13 cellular contexts compared by ENCODE assay signal in genomic region chr17:3917391-3917931, GRCh38. TPM values are rescaled to one million over a fixed set of nuclear protein-coding genes. Genes with fewer than 3 reads are reported as not detected.
DNase-seq lines count a peak whose midpoint lies in the region; ATAC-seq and TF ChIP-seq lines count a peak whose summit lies in the region.
"Had no signal": no experiment of that assay in that cellular context is flagged by ENCODE, and none has a peak within 500 bp of the region (broad histone marks: within the 10 kb centered on the region; RNA-seq: fewer than 3 reads in every experiment).

No MANE protein-coding gene starts in this region.

- H3K9me3 Mint-ChIP-seq in stimulated activated memory B cell treated with anti-CD40 and anti-IgM and Interleukin-4, amounts not matched to agents 10 μg/mL and 1 μg/mL and 100 μg/mL, for 72 hours = no peaks in the 10 kb centered on the region
- H3K9me3 Mint-ChIP-seq: activated naive CD4-positive, alpha-beta T cell treated with anti-CD3 and anti-CD28 coated beads, Interleukin-2, amount 10 ng/mL, durations not matched to agents 7 days and 5 days had no signal

- H3K9me3 ChIP-seq in cardiac muscle cell (ENCODE audit: low read depth) = no peaks in the 10 kb centered on the region

- peaks cover 32% of the 10 kb centered on the region for H3K4me1 ChIP-seq in cardiac muscle cell (ENCODE audit: low read depth)

- no peaks in the 10 kb centered on the region for H3K36me3 Mint-ChIP-seq in stimulated activated memory B cell treated with anti-CD40 and anti-IgM and Interleukin-4, amounts not matched to agents 10 μg/mL and 1 μg/mL and 100 μg/mL, for 72 hours
- H3K36me3 Mint-ChIP-seq: activated naive CD4-positive, alpha-beta T cell treated with anti-CD3 and anti-CD28 coated beads, Interleukin-2, amount 10 ng/mL, durations not matched to agents 7 days and 5 days had no signal

- peak overlapping the region; percentile 91 for H3K27ac Mint-ChIP-seq in stimulated activated memory B cell treated with anti-CD40 and anti-IgM and Interleukin-4, amounts not matched to agents 10 μg/mL and 1 μg/mL and 100 μg/mL, for 72 hours
- H3K27ac Mint-ChIP-seq: activated naive CD4-positive, alpha-beta T cell treated with anti-CD3 and anti-CD28 coated beads, Interleukin-2, amount 10 ng/mL, durations not matched to agents 7 days and 5 days had no signal

- peaks cover 69% of the 10 kb centered on the region for H3K4me1 Mint-ChIP-seq in stimulated activated memory B cell treated with anti-CD40 and anti-IgM and Interleukin-4, amounts not matched to agents 10 μg/mL and 1 μg/mL and 100 μg/mL, for 72 hours

- no peaks in the 10 kb centered on the region for H3K27me3 ChIP-seq in cardiac muscle cell

- H3K27ac ChIP-seq in cardiac muscle cell = peak overlapping the region; percentile 83
- H3K27ac ChIP-seq: 22Rv1 had no signal

- no peak overlapping the region for H3K4me3 ChIP-seq in cardiac muscle cell

- ATAC-seq in stimulated activated memory B cell treated with anti-CD40 and anti-IgM and Interleukin-4, amounts not matched to agents 10 μg/mL and 1 μg/mL and 100 μg/mL, for 72 hours = no peak
- ATAC-seq in HG03520 (IDR thresholded peaks at IDR 0.05; ENCODE audit: unreplicated experiment) = no peak

- DNase-seq in DMS 273 (lab: John Stamatoyannopoulos, UW; ENCODE audit: unreplicated experiment) (peak; percentile 54), DMS 273 treated with DMSO at 0.1 percent for 48 hours (lab: John Stamatoyannopoulos, UW) (no peak), RPMI7951 (ENCODE audit: low read depth) (peak; percentile 21), cardiac muscle cell (ENCODE audit: low read depth in 1 of 2, low spot score in 1 of 2) (peak; percentile 65 to 82)
- no peak for DNase-seq in activated effector memory CD4-positive, alpha-beta T cell treated with anti-CD3 and anti-CD28 coated beads, Interleukin-2, amount 50 U/mL, for 16 hours
- DNase-seq in activated CD8-positive, alpha-beta memory T cell treated with anti-CD3 and anti-CD28 coated beads, Interleukin-2, amount 50 U/mL, for 4 hours = no peak
- DNase-seq: activated naive CD4-positive, alpha-beta T cell treated with anti-CD3 and anti-CD28 coated beads, Interleukin-2, amount 10 ng/mL, durations not matched to agents 7 days and 5 days; HCEC 1CT; SHP77 treated with DMSO at 0.1 percent for 48 hours had no signal

- no peaks in the 10 kb centered on the region for H3K36me3 ChIP-seq in cardiac muscle cell

- no peak overlapping the region for H3K4me3 Mint-ChIP-seq in stimulated activated memory B cell treated with anti-CD40 and anti-IgM and Interleukin-4, amounts not matched to agents 10 μg/mL and 1 μg/mL and 100 μg/mL, for 72 hours
- H3K4me3 Mint-ChIP-seq: activated naive CD4-positive, alpha-beta T cell treated with anti-CD3 and anti-CD28 coated beads, Interleukin-2, amount 10 ng/mL, durations not matched to agents 7 days and 5 days had no signal

- no peaks in the 10 kb centered on the region for H3K27me3 Mint-ChIP-seq in stimulated activated memory B cell treated with anti-CD40 and anti-IgM and Interleukin-4, amounts not matched to agents 10 μg/mL and 1 μg/mL and 100 μg/mL, for 72 hours

- TF ChIP-seq CTCF in cardiac muscle cell (IDR thresholded peaks at IDR 0.05; ENCODE audit: low read depth, low read length) = no peak

RNA-seq across cellular contexts. Expression of gene P2RX1, which starts 1.2 kb away (rescaled TPM):
- total RNA-seq in RPMI7951 (2014; rRNA removed; shearing (Covaris generic)) = not detected in 2 replicates
- total RNA-seq in cardiac muscle cell = 1.9 and 3.2 TPM in 2 replicates
- 1.8 and 3.6 TPM in 2 replicates for polyA plus RNA-seq in cardiac muscle cell
- total RNA-seq: renal cortical epithelial cell had no signal

RNA-seq across cellular contexts. Expression of gene CAMKK1, which starts 24.6 kb away (rescaled TPM):
- 1.2 and 2.3 TPM in 2 replicates for total RNA-seq in RPMI7951 (2014; rRNA removed; shearing (Covaris generic))
- total RNA-seq in cardiac muscle cell = 9.9 and 12.4 TPM in 2 replicates
- polyA plus RNA-seq in cardiac muscle cell = 6.5 and 7.7 TPM in 2 replicates

RNA-seq across cellular contexts. Expression of gene ATP2A3, which starts 46.8 kb away (rescaled TPM):
- total RNA-seq in RPMI7951 (2014; rRNA removed; shearing (Covaris generic)) = 0.59 and 0.96 TPM in 2 replicates
- 1.9 and 6.9 TPM in 2 replicates for total RNA-seq in cardiac muscle cell
- polyA plus RNA-seq in cardiac muscle cell = 4.2 and 15.8 TPM in 2 replicates

Comparison
In these comparisons a context has a peak if more than half of its experiments do, and no peak if none do; other contexts are left out.
1. DNase-seq: peak in DMS 273 (single experiment), RPMI7951 (single experiment) and cardiac muscle cell (2 of 2); none in DMS 273 treated with DMSO at 0.1 percent for 48 hours (single experiment), activated effector memory CD4-positive, alpha-beta T cell treated with anti-CD3 and anti-CD28 coated beads, Interleukin-2, amount 50 U/mL, for 16 hours (single experiment) and activated CD8-positive, alpha-beta memory T cell treated with anti-CD3 and anti-CD28 coated beads, Interleukin-2, amount 50 U/mL, for 4 hours (single experiment).